25 cellular contexts compared by ENCODE assay signal in the genomic region with DNA sequence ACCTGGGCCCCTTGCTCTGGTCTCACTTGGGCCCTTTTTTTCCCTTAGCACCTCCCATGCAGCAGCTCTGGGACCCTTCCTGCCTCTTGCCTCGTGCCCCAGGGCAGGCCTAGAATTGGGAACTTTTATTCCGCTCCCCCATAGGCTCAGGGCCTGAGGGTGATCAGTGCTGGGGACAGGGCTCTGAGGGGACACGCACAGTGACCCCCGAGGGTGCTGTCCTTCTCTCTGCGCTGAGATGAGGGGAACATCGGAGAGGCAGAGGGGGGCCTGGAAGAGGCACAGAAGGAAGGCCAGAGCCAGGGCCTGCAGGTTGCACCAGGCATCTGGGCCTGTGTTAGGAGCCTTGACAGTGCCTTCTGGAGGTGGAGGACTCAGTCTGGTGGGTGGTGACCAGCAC.
"Had no signal": no experiment of that assay in that cellular context is flagged by ENCODE, and none has a peak within 500 bp of the region (broad histone marks: within the 10 kb centered on the region; RNA-seq: fewer than 3 reads in every experiment).

No MANE protein-coding gene starts in this region.

- H3K27me3 Mint-ChIP-seq: activated CD4-positive, alpha-beta T cell treated with anti-CD3 and anti-CD28 coated beads, Interleukin-2, amount 10 ng/mL, durations not matched to agents 7 days and 5 days; activated CD8-positive, alpha-beta T cell treated with anti-CD3 and anti-CD28 coated beads for 36 hours; activated naive CD8-positive, alpha-beta T cell treated with anti-CD3 and anti-CD28 coated beads, Interleukin-2, amount 10 ng/mL, durations not matched to agents 7 days and 5 days; naive B cell; stimulated activated naive CD8-positive, alpha-beta T cell treated with anti-CD3 and anti-CD28 coated beads, Interleukin-15, amount 100 ng/mL, for 72 hours had no signal

- DNase-seq: activated CD4-positive, alpha-beta T cell treated with anti-CD3 and anti-CD28 coated beads for 1 hour; activated CD4-positive, alpha-beta T cell treated with anti-CD3 and anti-CD28 coated beads, Interleukin-2, amount 10 ng/mL, durations not matched to agents 7 days and 5 days; activated CD8-positive, alpha-beta T cell treated with anti-CD3 and anti-CD28 coated beads for 36 hours; activated effector memory CD4-positive, alpha-beta T cell treated with Interleukin-2 at 50 U/mL for 16 hours; activated naive CD4-positive, alpha-beta T cell treated with anti-CD3 and anti-CD28 coated beads for 36 hours; activated naive CD8-positive, alpha-beta T cell treated with anti-CD3 and anti-CD28 coated beads, Interleukin-2, amount 10 ng/mL, durations not matched to agents 7 days and 5 days; activated T-cell treated with anti-CD3 and anti-CD28 coated beads, Interleukin-2, amount 50 U/mL, for 48 hours; brain microvascular endothelial cell; endodermal cell; foreskin keratinocyte; naive B cell; nucleus accumbens; stimulated activated naive CD8-positive, alpha-beta T cell treated with anti-CD3 and anti-CD28 coated beads, Interleukin-15, amount 100 ng/mL, for 72 hours; T-helper 2 cell; thyroid gland; upper lobe of right lung had no signal

- H3K4me3 Mint-ChIP-seq: activated CD4-positive, alpha-beta T cell treated with anti-CD3 and anti-CD28 coated beads, Interleukin-2, amount 10 ng/mL, durations not matched to agents 7 days and 5 days; activated CD8-positive, alpha-beta T cell treated with anti-CD3 and anti-CD28 coated beads for 36 hours; activated naive CD4-positive, alpha-beta T cell treated with anti-CD3 and anti-CD28 coated beads for 36 hours; activated naive CD8-positive, alpha-beta T cell treated with anti-CD3 and anti-CD28 coated beads, Interleukin-2, amount 10 ng/mL, durations not matched to agents 7 days and 5 days; endodermal cell; neural crest cell; stimulated activated naive CD8-positive, alpha-beta T cell treated with anti-CD3 and anti-CD28 coated beads, Interleukin-15, amount 100 ng/mL, for 72 hours; WTC11 had no signal

- H3K4me1 ChIP-seq: ascending aorta, foreskin keratinocyte had no signal

- H3K27ac Mint-ChIP-seq: activated CD4-positive, alpha-beta T cell treated with anti-CD3 and anti-CD28 coated beads, Interleukin-2, amount 10 ng/mL, durations not matched to agents 7 days and 5 days; activated CD8-positive, alpha-beta T cell treated with anti-CD3 and anti-CD28 coated beads for 36 hours; activated naive CD4-positive, alpha-beta T cell treated with anti-CD3 and anti-CD28 coated beads for 36 hours; activated naive CD8-positive, alpha-beta T cell treated with anti-CD3 and anti-CD28 coated beads, Interleukin-2, amount 10 ng/mL, durations not matched to agents 7 days and 5 days; endodermal cell; WTC11 had no signal

- ATAC-seq: activated CD8-positive, alpha-beta T cell treated with anti-CD3 and anti-CD28 coated beads for 36 hours; foreskin keratinocyte; heart left ventricle; right cardiac atrium; SK-N-SH treated with all-trans-retinoic acid at 6 μM for 48 hours; stimulated activated naive CD8-positive, alpha-beta T cell treated with anti-CD3 and anti-CD28 coated beads, Interleukin-15, amount 100 ng/mL, for 72 hours; upper lobe of right lung; WTC11 had no signal

- H3K9me3 Mint-ChIP-seq: activated CD4-positive, alpha-beta T cell treated with anti-CD3 and anti-CD28 coated beads, Interleukin-2, amount 10 ng/mL, durations not matched to agents 7 days and 5 days; activated CD8-positive, alpha-beta T cell treated with anti-CD3 and anti-CD28 coated beads for 36 hours; activated naive CD4-positive, alpha-beta T cell treated with anti-CD3 and anti-CD28 coated beads for 36 hours; activated naive CD8-positive, alpha-beta T cell treated with anti-CD3 and anti-CD28 coated beads, Interleukin-2, amount 10 ng/mL, durations not matched to agents 7 days and 5 days; endodermal cell; naive B cell; neural crest cell; stimulated activated naive CD8-positive, alpha-beta T cell treated with anti-CD3 and anti-CD28 coated beads, Interleukin-15, amount 100 ng/mL, for 72 hours; WTC11 had no signal

- H3K4me1 Mint-ChIP-seq: activated naive CD8-positive, alpha-beta T cell treated with anti-CD3 and anti-CD28 coated beads, Interleukin-2, amount 10 ng/mL, durations not matched to agents 7 days and 5 days; neural crest cell; WTC11 had no signal

- H3K9me3 ChIP-seq: ascending aorta, esophagus muscularis mucosa, heart left ventricle, left ventricle myocardium inferior, thyroid gland, upper lobe of right lung had no signal

- H3K4me3 ChIP-seq: ascending aorta, esophagus muscularis mucosa, heart left ventricle, left ventricle myocardium inferior, lung, thyroid gland, upper lobe of right lung had no signal
